Comparison of ENCODE assay signal across 9 cellular contexts in the genomic region with DNA sequence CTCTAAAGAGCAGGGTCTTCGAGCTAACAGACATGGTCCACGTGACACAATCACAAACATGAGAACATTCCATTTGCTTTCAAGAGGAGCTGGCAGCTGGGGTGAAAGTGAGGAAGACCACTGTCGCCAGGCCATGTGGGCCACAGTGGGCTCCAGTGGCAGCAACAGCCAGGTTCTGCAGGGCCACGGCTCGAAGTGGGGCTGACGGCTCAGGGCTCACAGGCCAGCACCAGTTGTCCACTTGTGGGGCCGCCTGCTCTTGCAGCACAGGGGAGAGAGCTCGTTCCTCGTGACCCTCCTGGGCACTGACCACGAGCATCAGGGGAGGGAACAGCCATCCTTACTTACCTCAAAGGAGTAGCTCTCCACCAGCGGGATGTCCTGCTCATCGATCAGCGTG. TPM values are rescaled to one million over a fixed set of nuclear protein-coding genes. Genes with fewer than 3 reads are reported as not detected.
DNase-seq lines count a peak whose midpoint lies in the region; ATAC-seq and TF ChIP-seq lines count a peak whose summit lies in the region.
"Had no signal": no experiment of that assay in that cellular context is flagged by ENCODE, and none has a peak within 500 bp of the region (broad histone marks: within the 10 kb centered on the region; RNA-seq: fewer than 3 reads in every experiment).

No MANE protein-coding gene starts in this region.

- no peaks in the 10 kb centered on the region for H3K9me3 ChIP-seq in OCI-LY7 (ENCODE audit: low read length)
- H3K9me3 ChIP-seq in smooth muscle cell (replicated peaks; ENCODE audit: low read depth), result no peaks in the 10 kb centered on the region

- 94% methylated on average over 13 of the region's 13 CpGs for WGBS in smooth muscle cell (ENCODE audit: low lambda C conversion rate)

- no peaks in the 10 kb centered on the region for H3K27me3 Mint-ChIP-seq in activated T-cell treated with anti-CD3 and anti-CD28 coated beads, Interleukin-2, amount 50 U/mL, for 72 hours (ENCODE audit: low read depth)
- H3K27me3 Mint-ChIP-seq in effector memory CD8-positive, alpha-beta T cell, result no peaks in the 10 kb centered on the region

- H3K4me3 ChIP-seq in OCI-LY7 (ENCODE audit: low read depth, low read length, poor library complexity, severe bottlenecking), result no peak overlapping the region
- no peak overlapping the region for H3K4me3 ChIP-seq in smooth muscle cell

- H3K27me3 ChIP-seq in smooth muscle cell (ENCODE audit: low read depth), result no peaks in the 10 kb centered on the region

- peak overlapping the region; percentile 1 to 25 for H3K4me3 Mint-ChIP-seq in activated T-cell treated with anti-CD3 and anti-CD28 coated beads, Interleukin-2, amount 50 U/mL, for 72 hours
- H3K4me3 Mint-ChIP-seq in effector memory CD8-positive, alpha-beta T cell, result peak overlapping the region; percentile 53 to 80

- H3K4me2 ChIP-seq in OCI-LY7 (ENCODE audit: low read length) (peak overlapping the region; percentile 93), smooth muscle cell (peak overlapping the region; percentile 94)

- no TSS peak for BruUV-seq in OCI-LY7 (replicated peaks; lab: Mats Ljungman, UMichigan)

- H3K36me3 ChIP-seq in OCI-LY7 (ENCODE audit: insufficient read depth, low read length) (peaks cover 61% of the 10 kb centered on the region), smooth muscle cell (ENCODE audit: low read depth) (no peaks in the 10 kb centered on the region)

- peaks cover 25% of the 10 kb centered on the region for H3K4me1 Mint-ChIP-seq in activated T-cell treated with anti-CD3 and anti-CD28 coated beads, Interleukin-2, amount 50 U/mL, for 72 hours (ENCODE audit: low read depth)
- H3K4me1 Mint-ChIP-seq in effector memory CD8-positive, alpha-beta T cell (ENCODE audit: low read depth in 2 of 2), result peaks cover 4 to 16% of the 10 kb centered on the region in 2 donors

- ATAC-seq in activated T-cell treated with anti-CD3 and anti-CD28 coated beads, Interleukin-2, amount 50 U/mL, for 72 hours (replicated peaks in 1 of 2), result no peak
- ATAC-seq in effector memory CD8-positive, alpha-beta T cell (replicated peaks), result no peak
- ATAC-seq in GM21381 (IDR thresholded peaks at IDR 0.05; ENCODE audit: unreplicated experiment), result no peak
- no peak for ATAC-seq in HG03135 (IDR thresholded peaks at IDR 0.05; ENCODE audit: unreplicated experiment)

- H4K20me1 ChIP-seq in OCI-LY7 (ENCODE audit: insufficient read depth, low read length) (peaks cover 8% of the 10 kb centered on the region), smooth muscle cell (ENCODE audit: low read depth) (peaks cover 11% of the 10 kb centered on the region)

- H3K79me2 ChIP-seq in OCI-LY7 (ENCODE audit: insufficient read depth, low read depth, low read length) (peaks cover 15% of the 10 kb centered on the region; the same call in 1 of the 2 replicates), smooth muscle cell (ENCODE audit: low read depth) (peaks cover 16% of the 10 kb centered on the region)

- no peak overlapping the region for H3K27ac Mint-ChIP-seq in activated T-cell treated with anti-CD3 and anti-CD28 coated beads, Interleukin-2, amount 50 U/mL, for 72 hours
- no peak overlapping the region for H3K27ac Mint-ChIP-seq in effector memory CD8-positive, alpha-beta T cell

- POLR2A ChIA-PET in OCI-LY7 (lab: Charles Lee), result no interaction called here

- no peak for TF ChIP-seq CTCF in OCI-LY7 (conservative IDR thresholded peaks at IDR 0.05; ENCODE audit: low read length)
- TF ChIP-seq CTCF in smooth muscle cell (IDR thresholded peaks at IDR 0.05; ENCODE audit: borderline replicate concordance, insufficient read depth, poor library complexity, severe bottlenecking), result no peak

- H3F3A ChIP-seq in smooth muscle cell (ENCODE audit: low read depth), result no peaks in the 10 kb centered on the region

- H3K36me3 Mint-ChIP-seq in activated T-cell treated with anti-CD3 and anti-CD28 coated beads, Interleukin-2, amount 50 U/mL, for 72 hours (ENCODE audit: insufficient read depth in 2 of 2), result peaks cover 2 to 6% of the 10 kb centered on the region in 2 donors
- peaks cover 10% of the 10 kb centered on the region for H3K36me3 Mint-ChIP-seq in effector memory CD8-positive, alpha-beta T cell (ENCODE audit: insufficient read depth)

- H3K4me1 ChIP-seq in OCI-LY7 (ENCODE audit: insufficient read depth, low read length, poor library complexity, severe bottlenecking) (peaks cover 13% of the 10 kb centered on the region), smooth muscle cell (ENCODE audit: low read depth) (peaks cover 9% of the 10 kb centered on the region)

- H3K9me2 ChIP-seq in OCI-LY7 (ENCODE audit: insufficient read depth, low read length), result no peaks in the 10 kb centered on the region

- no peak overlapping the region for H3K9ac ChIP-seq in smooth muscle cell (ENCODE audit: low read depth)

- CTCF ChIA-PET in OCI-LY7 (lab: Charles Lee; ENCODE audit: unreplicated experiment), result interaction anchor here (0.7 kb wide), 1 partner anchor 17 kb away, joined by 3 read pairs; the partner anchor contains the start of gene ARRDC1

- intact Hi-C loops in OCI-LY7 (cut with micrococcal nuclease; ENCODE audit: unreplicated experiment), result no loop called here

- DNase-seq in activated T-cell treated with anti-CD3 and anti-CD28 coated beads, Interleukin-2, amount 50 U/mL, for 72 hours, result no peak
- DNase-seq in activated T-cell treated with anti-CD3 and anti-CD28 coated beads, Interleukin-2, amount 50 U/mL, for 48 hours, result no peak
- DNase-seq in OCI-LY7 (ENCODE audit: low spot score), result no peak
- no peak for DNase-seq in effector memory CD8-positive, alpha-beta T cell
- no peak for DNase-seq in smooth muscle cell (lab: John Stamatoyannopoulos, UW; ENCODE audit: unreplicated experiment)
- DNase-seq in islet precursor cell, result no peak
- DNase-seq: OCI-M1 had no signal

- H2AFZ ChIP-seq in OCI-LY7 (ENCODE audit: low read length), result no peak overlapping the region
- no peak overlapping the region for H2AFZ ChIP-seq in smooth muscle cell (ENCODE audit: low read depth)

- H3K27ac ChIP-seq in OCI-LY7 (ENCODE audit: low read depth, low read length, poor library complexity, severe bottlenecking) (no peak overlapping the region), smooth muscle cell (ENCODE audit: low read depth) (no peak overlapping the region)

- H3K9me3 Mint-ChIP-seq in activated T-cell treated with anti-CD3 and anti-CD28 coated beads, Interleukin-2, amount 50 U/mL, for 72 hours, result no peaks in the 10 kb centered on the region
- H3K9me3 Mint-ChIP-seq in effector memory CD8-positive, alpha-beta T cell, result no peaks in the 10 kb centered on the region

RNA-seq across cellular contexts. Expression of gene ZMYND19, which starts 2.0 kb away (rescaled TPM):
- 10 to 100 TPM; 27.4 to 34.5 TPM for total RNA-seq in activated T-cell treated with anti-CD3 and anti-CD28 coated beads, Interleukin-2, amount 50 U/mL, for 72 hours
- 48.4 and 48.5 TPM in 2 replicates for total RNA-seq in OCI-LY7 (2014; rRNA removed; shearing (Covaris generic))
- total RNA-seq in OCI-LY7 (2022), result 62.2 and 65.8 TPM in 2 replicates
- total RNA-seq in smooth muscle cell, result 13.5 and 16.6 TPM in 2 replicates
- polyA plus RNA-seq in smooth muscle cell, result 37.8 and 41.8 TPM in 2 replicates

RNA-seq across cellular contexts. Expression of gene DPH7, which starts 9.6 kb away (rescaled TPM):
- 10 to 100 TPM; 32.8 to 41.9 TPM for total RNA-seq in activated T-cell treated with anti-CD3 and anti-CD28 coated beads, Interleukin-2, amount 50 U/mL, for 72 hours
- 71.7 and 72.9 TPM in 2 replicates for total RNA-seq in OCI-LY7 (2014; rRNA removed; shearing (Covaris generic))
- total RNA-seq in OCI-LY7 (2022) (88.2 and 95.6 TPM in 2 replicates), smooth muscle cell (14.1 and 18.2 TPM in 2 replicates)
- 21.8 and 29.0 TPM in 2 replicates for polyA plus RNA-seq in smooth muscle cell

RNA-seq across cellular contexts. Expression of gene ARRDC1, which starts 17.2 kb away (rescaled TPM):
- total RNA-seq in activated T-cell treated with anti-CD3 and anti-CD28 coated beads, Interleukin-2, amount 50 U/mL, for 72 hours, result 10 to 100 TPM; 45.3 to 47.2 TPM
- 47.0 and 70.3 TPM in 2 replicates for total RNA-seq in OCI-LY7 (2014; rRNA removed; shearing (Covaris generic))
- 59.6 and 64.6 TPM in 2 replicates for total RNA-seq in OCI-LY7 (2022)
- 10.0 and 18.7 TPM in 2 replicates for total RNA-seq in smooth muscle cell
- polyA plus RNA-seq in smooth muscle cell, result 16.7 and 36.3 TPM in 2 replicates

RNA-seq across cellular contexts. Expression of gene EHMT1, which starts 30.5 kb away (rescaled TPM):
- 10 to 100 TPM; 67.5 to 69.3 TPM for total RNA-seq in activated T-cell treated with anti-CD3 and anti-CD28 coated beads, Interleukin-2, amount 50 U/mL, for 72 hours
- total RNA-seq in OCI-LY7 (2014; rRNA removed; shearing (Covaris generic)), result 143 and 145 TPM in 2 replicates
- total RNA-seq in OCI-LY7 (2022) (291 and 295 TPM in 2 replicates), smooth muscle cell (23.1 and 25.6 TPM in 2 replicates)
- 34.1 and 56.6 TPM in 2 replicates for polyA plus RNA-seq in smooth muscle cell

RNA-seq across cellular contexts. Expression of gene MRPL41, which starts 36.6 kb away (rescaled TPM):
- 10 to 100 TPM; 26.6 to 28.4 TPM for total RNA-seq in activated T-cell treated with anti-CD3 and anti-CD28 coated beads, Interleukin-2, amount 50 U/mL, for 72 hours
- total RNA-seq in OCI-LY7 (2014; rRNA removed; shearing (Covaris generic)), result 26.4 and 38.3 TPM in 2 replicates
- total RNA-seq in OCI-LY7 (2022), result 29.3 and 34.8 TPM in 2 replicates
- 33.5 and 42.9 TPM in 2 replicates for total RNA-seq in smooth muscle cell
- polyA plus RNA-seq in smooth muscle cell, result 83.2 and 85.7 TPM in 2 replicates
